In the genomic region with DNA sequence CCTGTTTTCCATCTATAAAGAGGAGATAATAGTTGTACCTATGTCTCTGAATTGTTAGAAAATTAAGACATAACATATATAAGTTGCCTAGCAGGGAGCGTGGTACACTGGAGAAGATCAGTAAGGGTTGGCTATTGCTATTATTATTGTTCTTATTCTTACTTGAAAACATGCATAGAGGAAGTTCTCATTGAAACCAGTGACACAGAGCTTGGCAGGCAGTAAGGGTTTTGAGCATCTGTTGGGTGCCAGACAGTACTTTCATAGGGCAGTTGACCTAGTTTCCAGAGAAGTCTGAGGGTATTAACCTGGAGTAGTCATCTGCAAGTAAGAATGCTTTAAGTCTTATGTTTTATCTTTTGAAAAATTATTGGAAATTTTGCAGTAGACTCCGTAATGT, we compare ENCODE assay signal across 1 cellular context.
TF ChIP-seq lines count a peak whose summit lies in the region.

No MANE protein-coding gene starts in this region.

TF ChIP-seq in GM23338, 12 proteins besides CTCF, POLR2A, EP300 and RAD21 (continued from another document):
- TF ChIP-seq, protein P1, sequence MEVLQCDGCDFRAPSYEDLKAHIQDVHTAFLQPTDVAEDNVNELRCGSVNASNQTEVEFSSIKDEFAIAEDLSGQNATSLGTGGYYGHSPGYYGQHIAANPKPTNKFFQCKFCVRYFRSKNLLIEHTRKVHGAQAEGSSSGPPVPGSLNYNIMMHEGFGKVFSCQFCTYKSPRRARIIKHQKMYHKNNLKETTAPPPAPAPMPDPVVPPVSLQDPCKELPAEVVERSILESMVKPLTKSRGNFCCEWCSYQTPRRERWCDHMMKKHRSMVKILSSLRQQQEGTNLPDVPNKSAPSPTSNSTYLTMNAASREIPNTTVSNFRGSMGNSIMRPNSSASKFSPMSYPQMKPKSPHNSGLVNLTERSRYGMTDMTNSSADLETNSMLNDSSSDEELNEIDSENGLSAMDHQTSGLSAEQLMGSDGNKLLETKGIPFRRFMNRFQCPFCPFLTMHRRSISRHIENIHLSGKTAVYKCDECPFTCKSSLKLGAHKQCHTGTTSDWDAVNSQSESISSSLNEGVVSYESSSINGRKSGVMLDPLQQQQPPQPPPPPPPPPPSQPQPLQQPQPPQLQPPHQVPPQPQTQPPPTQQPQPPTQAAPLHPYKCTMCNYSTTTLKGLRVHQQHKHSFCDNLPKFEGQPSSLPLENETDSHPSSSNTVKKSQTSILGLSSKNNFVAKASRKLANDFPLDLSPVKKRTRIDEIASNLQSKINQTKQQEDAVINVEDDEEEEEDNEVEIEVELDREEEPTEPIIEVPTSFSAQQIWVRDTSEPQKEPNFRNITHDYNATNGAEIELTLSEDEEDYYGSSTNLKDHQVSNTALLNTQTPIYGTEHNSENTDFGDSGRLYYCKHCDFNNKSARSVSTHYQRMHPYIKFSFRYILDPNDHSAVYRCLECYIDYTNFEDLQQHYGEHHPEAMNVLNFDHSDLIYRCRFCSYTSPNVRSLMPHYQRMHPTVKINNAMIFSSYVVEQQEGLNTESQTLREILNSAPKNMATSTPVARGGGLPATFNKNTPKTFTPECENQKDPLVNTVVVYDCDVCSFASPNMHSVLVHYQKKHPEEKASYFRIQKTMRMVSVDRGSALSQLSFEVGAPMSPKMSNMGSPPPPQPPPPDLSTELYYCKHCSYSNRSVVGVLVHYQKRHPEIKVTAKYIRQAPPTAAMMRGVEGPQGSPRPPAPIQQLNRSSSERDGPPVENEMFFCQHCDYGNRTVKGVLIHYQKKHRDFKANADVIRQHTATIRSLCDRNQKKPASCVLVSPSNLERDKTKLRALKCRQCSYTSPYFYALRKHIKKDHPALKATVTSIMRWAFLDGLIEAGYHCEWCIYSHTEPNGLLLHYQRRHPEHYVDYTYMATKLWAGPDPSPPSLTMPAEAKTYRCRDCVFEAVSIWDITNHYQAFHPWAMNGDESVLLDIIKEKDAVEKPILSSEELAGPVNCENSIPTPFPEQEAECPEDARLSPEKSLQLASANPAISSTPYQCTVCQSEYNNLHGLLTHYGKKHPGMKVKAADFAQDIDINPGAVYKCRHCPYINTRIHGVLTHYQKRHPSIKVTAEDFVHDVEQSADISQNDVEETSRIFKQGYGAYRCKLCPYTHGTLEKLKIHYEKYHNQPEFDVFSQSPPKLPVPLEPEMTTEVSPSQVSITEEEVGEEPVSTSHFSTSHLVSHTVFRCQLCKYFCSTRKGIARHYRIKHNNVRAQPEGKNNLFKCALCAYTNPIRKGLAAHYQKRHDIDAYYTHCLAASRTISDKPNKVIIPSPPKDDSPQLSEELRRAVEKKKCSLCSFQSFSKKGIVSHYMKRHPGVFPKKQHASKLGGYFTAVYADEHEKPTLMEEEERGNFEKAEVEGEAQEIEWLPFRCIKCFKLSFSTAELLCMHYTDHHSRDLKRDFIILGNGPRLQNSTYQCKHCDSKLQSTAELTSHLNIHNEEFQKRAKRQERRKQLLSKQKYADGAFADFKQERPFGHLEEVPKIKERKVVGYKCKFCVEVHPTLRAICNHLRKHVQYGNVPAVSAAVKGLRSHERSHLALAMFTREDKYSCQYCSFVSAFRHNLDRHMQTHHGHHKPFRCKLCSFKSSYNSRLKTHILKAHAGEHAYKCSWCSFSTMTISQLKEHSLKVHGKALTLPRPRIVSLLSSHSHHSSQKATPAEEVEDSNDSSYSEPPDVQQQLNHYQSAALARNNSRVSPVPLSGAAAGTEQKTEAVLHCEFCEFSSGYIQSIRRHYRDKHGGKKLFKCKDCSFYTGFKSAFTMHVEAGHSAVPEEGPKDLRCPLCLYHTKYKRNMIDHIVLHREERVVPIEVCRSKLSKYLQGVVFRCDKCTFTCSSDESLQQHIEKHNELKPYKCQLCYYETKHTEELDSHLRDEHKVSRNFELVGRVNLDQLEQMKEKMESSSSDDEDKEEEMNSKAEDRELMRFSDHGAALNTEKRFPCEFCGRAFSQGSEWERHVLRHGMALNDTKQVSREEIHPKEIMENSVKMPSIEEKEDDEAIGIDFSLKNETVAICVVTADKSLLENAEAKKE (CRISPR knock-in tag; IDR thresholded peaks at IDR 0.05) = no peak
- TF ChIP-seq JUNB (IDR thresholded peaks at IDR 0.05; ENCODE audit: unreplicated experiment) = no peak
- TF ChIP-seq EZH2phosphoT487 (IDR thresholded peaks at IDR 0.05; ENCODE audit: unreplicated experiment) = no peak
